ENCODE assay signal across 15 cellular contexts in genomic region chr11:12853652-12854296, GRCh38.
DNase-seq lines count a peak whose midpoint lies in the region; FAIRE-seq and TF ChIP-seq lines count a peak whose summit lies in the region.
"Had no signal": no experiment of that assay in that cellular context is flagged by ENCODE, and none has a peak within 500 bp of the region (broad histone marks: within the 10 kb centered on the region; RNA-seq: fewer than 3 reads in every experiment).

No MANE protein-coding gene starts in this region.

- no peaks in the 10 kb centered on the region for H3K36me3 ChIP-seq in colonic mucosa
- no peaks in the 10 kb centered on the region for H3K36me3 ChIP-seq in kidney (ENCODE audit: control insufficient read depth in 1 of 2, insufficient read depth in 2 of 2, low read length in 2 of 2)
- H3K36me3 ChIP-seq: BLaER1 treated with 17β-estradiol and CSF1 and Interleukin-3, amounts not matched to agents 10 nM and 100 nM; neutrophil had no signal

- H3K27me3 ChIP-seq in colonic mucosa = no peaks in the 10 kb centered on the region
- H3K27me3 ChIP-seq: BLaER1 treated with 17β-estradiol and CSF1 and Interleukin-3, amounts not matched to agents 10 nM and 100 nM; neutrophil had no signal

- peaks cover 70% of the 10 kb centered on the region for H3K4me1 Mint-ChIP-seq in HFFc6 (ENCODE audit: low read depth)
- H3K4me1 Mint-ChIP-seq: activated naive CD4-positive, alpha-beta T cell treated with anti-CD3 and anti-CD28 coated beads, Interleukin-2, amount 50 U/mL, for 24 hours had no signal

- intact Hi-C loops in colonic mucosa (cut with DNase I) (no loop called here), kidney (cut with DNase I) (no loop called here)

- H3K9ac ChIP-seq in colonic mucosa (ENCODE audit: low read depth in 2 of 2, low read length in 2 of 2) = peak overlapping the region in 1 of 2 donors; percentile 81
- peak overlapping the region in 1 of 2 donors; percentile 28 for H3K9ac ChIP-seq in kidney (ENCODE audit: low read length in 2 of 2)
- H3K9ac ChIP-seq: BLaER1 treated with 17β-estradiol and CSF1 and Interleukin-3, amounts not matched to agents 10 nM and 100 nM had no signal

- DNase-seq in HFFc6 = no peak
- peak; percentile 56 for DNase-seq in colonic mucosa
- no peak for DNase-seq in kidney
- peak; percentile 81 for DNase-seq in renal cortical epithelial cell (ENCODE audit: low read depth)
- no peak for DNase-seq in inferior parietal cortex (ENCODE audit: extremely low spot score)
- DNase-seq in NCI-H524 (lab: John Stamatoyannopoulos, UW) = no peak
- DNase-seq in KG1 (lab: John Stamatoyannopoulos, UW) = no peak
- DNase-seq in ureter (ENCODE audit: low spot score) = no peak
- DNase-seq: activated CD4-positive, alpha-beta T cell treated with anti-CD3 and anti-CD28 coated beads, Interleukin-2, amount 50 U/mL, for 4 hours; NCI-H2029 treated with DMSO at 0.1 percent for 48 hours; T-cell had no signal

- H3K9me3 Mint-ChIP-seq in HFFc6 = no peaks in the 10 kb centered on the region
- H3K9me3 Mint-ChIP-seq: activated naive CD4-positive, alpha-beta T cell treated with anti-CD3 and anti-CD28 coated beads, Interleukin-2, amount 50 U/mL, for 24 hours; T-cell had no signal

- H3K27ac ChIP-seq in colonic mucosa = peak overlapping the region; percentile 23
- peak overlapping the region; percentile 83 for H3K27ac ChIP-seq in kidney (ENCODE audit: low read depth in 2 of 2, low read length in 2 of 2)
- H3K27ac ChIP-seq: BLaER1 treated with 17β-estradiol and CSF1 and Interleukin-3, amounts not matched to agents 10 nM and 100 nM; neutrophil had no signal

- H3K9me3 ChIP-seq in colonic mucosa (no peaks in the 10 kb centered on the region), kidney (ENCODE audit: control insufficient read depth in 1 of 2, low read length in 2 of 2) (no peaks in the 10 kb centered on the region)
- H3K9me3 ChIP-seq: BLaER1 treated with 17β-estradiol and CSF1 and Interleukin-3, amounts not matched to agents 10 nM and 100 nM; neutrophil had no signal

- H3K27ac Mint-ChIP-seq in HFFc6 = peak overlapping the region; percentile 67
- H3K27ac Mint-ChIP-seq: activated naive CD4-positive, alpha-beta T cell treated with anti-CD3 and anti-CD28 coated beads, Interleukin-2, amount 50 U/mL, for 24 hours; T-cell had no signal

- H3K4me3 Mint-ChIP-seq in HFFc6 = no peak overlapping the region
- H3K4me3 Mint-ChIP-seq: activated naive CD4-positive, alpha-beta T cell treated with anti-CD3 and anti-CD28 coated beads, Interleukin-2, amount 50 U/mL, for 24 hours; T-cell had no signal

- H3K27me3 Mint-ChIP-seq in HFFc6 (ENCODE audit: insufficient read depth) = peaks cover 11% of the 10 kb centered on the region; the same call in 1 of the 2 replicates

- TF ChIP-seq CTCF in HFFc6 (IDR thresholded peaks at IDR 0.05) (no peak), colonic mucosa (IDR thresholded peaks at IDR 0.05) (no peak), kidney (IDR thresholded peaks at IDR 0.05; ENCODE audit: borderline replicate concordance, extremely low read depth, insufficient read depth) (no peak)

- H3K36me3 Mint-ChIP-seq in HFFc6 (ENCODE audit: low read depth) = peaks cover 29% of the 10 kb centered on the region
- H3K36me3 Mint-ChIP-seq: activated naive CD4-positive, alpha-beta T cell treated with anti-CD3 and anti-CD28 coated beads, Interleukin-2, amount 50 U/mL, for 24 hours; T-cell had no signal

- H3K4me3 ChIP-seq in colonic mucosa (no peak overlapping the region), kidney (ENCODE audit: low read length in 2 of 2) (peak overlapping the region in 1 of 2 donors; percentile 5)
- H3K4me3 ChIP-seq: BLaER1 treated with 17β-estradiol and CSF1 and Interleukin-3, amounts not matched to agents 10 nM and 100 nM had no signal

- no peak for FAIRE-seq in kidney (lab: Jason Lieb, UNC)
- FAIRE-seq: endometrium had no signal

- H3K4me1 ChIP-seq in colonic mucosa = no peaks in the 10 kb centered on the region
- peaks cover 19 to 20% of the 10 kb centered on the region in 2 donors for H3K4me1 ChIP-seq in kidney (ENCODE audit: control insufficient read depth in 1 of 2, insufficient read depth in 1 of 2, low read depth in 1 of 2, low read length in 2 of 2)
- H3K4me1 ChIP-seq: BLaER1 treated with 17β-estradiol and CSF1 and Interleukin-3, amounts not matched to agents 10 nM and 100 nM had no signal

Comparison
In these comparisons a context has a peak if more than half of its experiments do, and no peak if none do; other contexts are left out.
1. DNase-seq: peak in colonic mucosa (single experiment) and renal cortical epithelial cell (single experiment); none in HFFc6 (single experiment), kidney (single experiment), inferior parietal cortex (single experiment), NCI-H524 (0 of 2), KG1 (single experiment) and ureter (single experiment).